In genomic region chr10:78861456-78862327, GRCh38 we compare ENCODE assay signal across 17 cellular contexts.
DNase-seq lines count a peak whose midpoint lies in the region; ATAC-seq and TF ChIP-seq lines count a peak whose summit lies in the region.
"Had no signal": no experiment of that assay in that cellular context is flagged by ENCODE, and none has a peak within 500 bp of the region (broad histone marks: within the 10 kb centered on the region; RNA-seq: fewer than 3 reads in every experiment).

No MANE protein-coding gene starts in this region.

- H3K4me1 ChIP-seq in foreskin keratinocyte, result peaks cover 9% of the 10 kb centered on the region
- H3K4me1 ChIP-seq in CD8-positive, alpha-beta memory T cell (ENCODE audit: insufficient read depth, low read length), result no peaks in the 10 kb centered on the region

- no peaks in the 10 kb centered on the region for H3K36me3 ChIP-seq in MG63
- H3K36me3 ChIP-seq in CD8-positive, alpha-beta memory T cell (ENCODE audit: insufficient read depth, low read length), result no peaks in the 10 kb centered on the region

- peak; percentile 52 for DNase-seq in DMS 273 treated with DMSO at 0.1 percent for 48 hours (lab: John Stamatoyannopoulos, UW)
- DNase-seq in MG63, result peak; percentile 55
- DNase-seq in NCI-H69 (lab: John Stamatoyannopoulos, UW), result peak; percentile 16
- no peak for DNase-seq in foreskin keratinocyte
- DNase-seq in activated T-cell treated with anti-CD3 and anti-CD28 coated beads, Interleukin-2, amount 50 U/mL, for 4 hours, result no peak
- DNase-seq in CD8-positive, alpha-beta memory T cell, result no peak
- DNase-seq in T-cell, result no peak
- DNase-seq: activated CD4-positive, alpha-beta T cell treated with anti-CD3 and anti-CD28 coated beads for 4 hours; activated naive CD8-positive, alpha-beta T cell treated with anti-CD3 and anti-CD28 coated beads, Interleukin-2, amount 50 U/mL, for 24 hours; activated T-cell treated with anti-CD3 and anti-CD28 coated beads, Interleukin-2, amount 50 U/mL, for 48 hours; AML-193; central memory CD4-positive, alpha-beta T cell; kidney glomerular epithelial cell; NCI-H748 treated with DMSO at 0.1 percent for 48 hours had no signal

- no peaks in the 10 kb centered on the region for H3K9me3 Mint-ChIP-seq in activated T-cell treated with anti-CD3 and anti-CD28 coated beads, Interleukin-2, amount 50 U/mL, for 4 hours
- H3K9me3 Mint-ChIP-seq in CD8-positive, alpha-beta memory T cell, result no peaks in the 10 kb centered on the region
- no peaks in the 10 kb centered on the region for H3K9me3 Mint-ChIP-seq in T-cell
- H3K9me3 Mint-ChIP-seq: activated naive CD8-positive, alpha-beta T cell treated with anti-CD3 and anti-CD28 coated beads, Interleukin-2, amount 50 U/mL, for 24 hours; stimulated activated naive CD8-positive, alpha-beta T cell treated with anti-CD3 and anti-CD28 coated beads, Interleukin-15, Interleukin-2, amounts not matched to agents 100 ng/mL and 50 ng/mL, for 24 hours had no signal

- no peak overlapping the region for H3K4me3 ChIP-seq in MG63
- no peak overlapping the region for H3K4me3 ChIP-seq in CD8-positive, alpha-beta memory T cell (ENCODE audit: low read length)

- H3K27ac Mint-ChIP-seq in CD8-positive, alpha-beta memory T cell, result peak overlapping the region in 1 of 8 donors; percentile 72
- no peak overlapping the region for H3K27ac Mint-ChIP-seq in T-cell
- H3K27ac Mint-ChIP-seq: activated naive CD8-positive, alpha-beta T cell treated with anti-CD3 and anti-CD28 coated beads, Interleukin-2, amount 50 U/mL, for 24 hours; stimulated activated naive CD8-positive, alpha-beta T cell treated with anti-CD3 and anti-CD28 coated beads, Interleukin-15, Interleukin-2, amounts not matched to agents 100 ng/mL and 50 ng/mL, for 24 hours had no signal

- no peak overlapping the region for H3K4me3 Mint-ChIP-seq in activated T-cell treated with anti-CD3 and anti-CD28 coated beads, Interleukin-2, amount 50 U/mL, for 4 hours
- no peak overlapping the region for H3K4me3 Mint-ChIP-seq in CD8-positive, alpha-beta memory T cell
- H3K4me3 Mint-ChIP-seq in T-cell, result no peak overlapping the region
- H3K4me3 Mint-ChIP-seq: activated naive CD8-positive, alpha-beta T cell treated with anti-CD3 and anti-CD28 coated beads, Interleukin-2, amount 50 U/mL, for 24 hours; stimulated activated naive CD8-positive, alpha-beta T cell treated with anti-CD3 and anti-CD28 coated beads, Interleukin-15, Interleukin-2, amounts not matched to agents 100 ng/mL and 50 ng/mL, for 24 hours had no signal

- POLR2A ChIA-PET in CD8-positive, alpha-beta memory T cell (lab: Charles Lee), result no interaction called here
- POLR2A ChIA-PET in T-cell (lab: Charles Lee), result no interaction called here

- no peaks in the 10 kb centered on the region for H3K9me3 ChIP-seq in MG63
- no peaks in the 10 kb centered on the region for H3K9me3 ChIP-seq in CD8-positive, alpha-beta memory T cell (ENCODE audit: low read length)

- peak; percentile 26 for ATAC-seq in foreskin keratinocyte
- ATAC-seq in activated T-cell treated with anti-CD3 and anti-CD28 coated beads, Interleukin-2, amount 50 U/mL, for 4 hours, result no peak
- ATAC-seq in GM21619 (IDR thresholded peaks at IDR 0.05; ENCODE audit: unreplicated experiment), result no peak
- no peak for ATAC-seq in T-cell (replicated peaks in 1 of 4)
- ATAC-seq: activated naive CD8-positive, alpha-beta T cell treated with anti-CD3 and anti-CD28 coated beads, Interleukin-2, amount 50 U/mL, for 24 hours had no signal

- CTCF ChIA-PET in CD8-positive, alpha-beta memory T cell (lab: Charles Lee), result no interaction called here
- CTCF ChIA-PET in T-cell (lab: Charles Lee), result interaction anchor here in 1 of 2 donors (0.7 kb wide), 1 partner anchor 105 kb away, joined by 3 read pairs; no protein-coding TSS in a partner anchor

- H3K27me3 ChIP-seq in MG63 (no peaks in the 10 kb centered on the region), foreskin keratinocyte (peaks cover 2% of the 10 kb centered on the region)
- no peaks in the 10 kb centered on the region for H3K27me3 ChIP-seq in CD8-positive, alpha-beta memory T cell (ENCODE audit: insufficient read depth, low read length, poor library complexity, severe bottlenecking)

- H3K4me1 Mint-ChIP-seq in activated T-cell treated with anti-CD3 and anti-CD28 coated beads, Interleukin-2, amount 50 U/mL, for 4 hours (ENCODE audit: low read depth), result no peaks in the 10 kb centered on the region
- no peaks in the 10 kb centered on the region for H3K4me1 Mint-ChIP-seq in CD8-positive, alpha-beta memory T cell
- H3K4me1 Mint-ChIP-seq in T-cell, result no peaks in the 10 kb centered on the region

- no peak overlapping the region for H3K27ac ChIP-seq in foreskin keratinocyte
- H3K27ac ChIP-seq in CD8-positive, alpha-beta memory T cell (ENCODE audit: low read depth, low read length), result no peak overlapping the region
- H3K27ac ChIP-seq: RWPE1 had no signal

- TF ChIP-seq CTCF in foreskin keratinocyte (conservative IDR thresholded peaks at IDR 0.05), result no peak

- H3K27me3 Mint-ChIP-seq in activated T-cell treated with anti-CD3 and anti-CD28 coated beads, Interleukin-2, amount 50 U/mL, for 4 hours (ENCODE audit: low read depth), result peaks cover 4% of the 10 kb centered on the region
- H3K27me3 Mint-ChIP-seq in CD8-positive, alpha-beta memory T cell, result peaks cover 20 to 34% of the 10 kb centered on the region in 2 donors
- H3K27me3 Mint-ChIP-seq in T-cell, result peaks cover 0 to 7% of the 10 kb centered on the region in 2 donors
- H3K27me3 Mint-ChIP-seq: activated naive CD8-positive, alpha-beta T cell treated with anti-CD3 and anti-CD28 coated beads, Interleukin-2, amount 50 U/mL, for 24 hours; stimulated activated naive CD8-positive, alpha-beta T cell treated with anti-CD3 and anti-CD28 coated beads, Interleukin-15, Interleukin-2, amounts not matched to agents 100 ng/mL and 50 ng/mL, for 24 hours had no signal

- H3K36me3 Mint-ChIP-seq in activated T-cell treated with anti-CD3 and anti-CD28 coated beads, Interleukin-2, amount 50 U/mL, for 4 hours (ENCODE audit: insufficient read depth), result no peaks in the 10 kb centered on the region
- H3K36me3 Mint-ChIP-seq in CD8-positive, alpha-beta memory T cell, result no peaks in the 10 kb centered on the region
- H3K36me3 Mint-ChIP-seq in T-cell, result no peaks in the 10 kb centered on the region

Comparison
In these comparisons a context has a peak if more than half of its experiments do, and no peak if none do; other contexts are left out.
1. DNase-seq: peak in DMS 273 treated with DMSO at 0.1 percent for 48 hours (single experiment), MG63 (single experiment) and NCI-H69 (single experiment); none in foreskin keratinocyte (0 of 2), activated T-cell treated with anti-CD3 and anti-CD28 coated beads, Interleukin-2, amount 50 U/mL, for 4 hours (single experiment), CD8-positive, alpha-beta memory T cell (0 of 5) and T-cell (0 of 34).